In genomic region chr3:112004187-112004586, GRCh38 we compare ENCODE assay signal across 14 cellular contexts. TPM values are rescaled to one million over a fixed set of nuclear protein-coding genes. Genes with fewer than 3 reads are reported as not detected.
"Had no signal": no experiment of that assay in that cellular context is flagged by ENCODE, and none has a peak within 500 bp of the region (broad histone marks: within the 10 kb centered on the region; RNA-seq: fewer than 3 reads in every experiment).

No MANE protein-coding gene starts in this region.

- ATAC-seq: activated CD4-positive, CD25-positive, alpha-beta regulatory T cell treated with anti-CD3 and anti-CD28 coated beads, Interleukin-2, amount 50 U/mL, for 24 hours; right cardiac atrium; stimulated activated memory B cell treated with anti-CD40 and anti-IgM and Interleukin-4, amounts not matched to agents 10 μg/mL and 1 μg/mL and 100 μg/mL, for 72 hours had no signal

- DNase-seq: activated naive CD4-positive, alpha-beta T cell treated with anti-CD3 and anti-CD28 coated beads, Interleukin-2, amount 50 U/mL, for 16 hours; activated T-cell treated with anti-CD3 and anti-CD28 coated beads, Interleukin-2, amount 50 U/mL, for 1 hour; anterior cingulate cortex; kidney glomerular epithelial cell; right cardiac atrium; substantia nigra; transverse colon had no signal

RNA-seq across cellular contexts. Expression of gene TAGLN3, which starts 5.5 kb away (rescaled TPM):
- total RNA-seq: endothelial cell of umbilical vein, posterior vena cava, SK-MEL-5 had no signal

RNA-seq across cellular contexts. Expression of gene TMPRSS7, which starts 30.3 kb away (rescaled TPM):
- total RNA-seq: endothelial cell of umbilical vein, hepatocyte, myocyte, posterior vena cava, right cardiac atrium, SK-MEL-5, transverse colon had no signal
